In the genomic region with DNA sequence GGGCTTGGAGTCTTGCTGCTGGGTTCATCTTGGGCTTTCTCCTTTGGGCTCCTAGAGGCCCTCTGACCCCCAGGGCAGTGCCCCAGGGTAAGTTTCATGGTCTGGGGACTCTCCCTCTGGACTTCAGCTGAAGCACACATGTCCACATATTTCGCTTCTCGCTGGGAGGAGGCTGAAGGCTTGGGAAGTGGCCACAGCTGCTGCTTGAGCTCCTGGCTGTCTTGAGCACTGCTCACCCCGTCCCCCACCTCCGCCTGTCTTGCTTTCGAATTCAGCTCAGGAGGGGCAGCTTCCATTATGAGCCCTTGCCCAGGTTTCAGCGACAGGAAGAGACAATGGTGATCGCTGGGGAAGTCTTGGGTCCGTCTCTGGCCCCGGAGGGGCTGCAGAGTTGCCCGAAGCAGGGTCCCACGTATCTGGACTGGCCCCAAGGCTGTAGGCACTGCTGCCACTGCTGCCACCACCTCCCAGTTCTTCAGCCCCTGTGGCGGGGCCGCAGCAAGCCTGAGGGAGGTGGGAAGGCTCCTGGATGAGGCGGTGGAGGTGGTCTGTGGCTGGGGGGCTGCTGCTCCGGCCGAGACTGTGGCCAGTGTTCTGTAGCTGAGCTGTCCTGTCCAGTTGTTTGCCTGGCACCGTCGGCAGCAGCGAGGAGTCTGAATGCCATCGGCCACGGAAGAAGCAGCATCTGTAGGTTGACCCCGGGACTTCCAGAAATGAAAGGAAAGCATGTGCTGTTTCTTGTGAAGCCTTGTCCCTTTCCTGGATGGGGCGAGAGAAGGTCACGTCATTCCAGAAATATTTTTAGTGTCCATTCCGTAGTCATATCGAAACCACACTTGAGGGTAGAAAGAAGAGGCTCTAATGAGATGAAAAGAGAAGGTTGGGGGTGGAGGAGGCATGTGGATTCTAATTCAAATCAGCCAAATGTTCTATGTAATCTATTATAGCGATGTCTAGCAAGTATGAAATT, we compare ENCODE assay signal across 1 cellular context.
TF ChIP-seq lines count a peak whose summit lies in the region.

No MANE protein-coding gene starts in this region.

TF ChIP-seq in GM12878, 131 proteins besides CTCF, POLR2A, EP300 and RAD21:
- TF ChIP-seq ATF7 (IDR thresholded peaks at IDR 0.05; ENCODE audit: low read depth): 0 out of 2 replicates have a peak, but pooled peaks have one; percentile 11
- TF ChIP-seq ZNF384 (IDR thresholded peaks at IDR 0.05; ENCODE audit: borderline replicate concordance, low read depth, low read length): no peak
